Comparison of ENCODE assay signal across 8 cellular contexts in the genomic region with DNA sequence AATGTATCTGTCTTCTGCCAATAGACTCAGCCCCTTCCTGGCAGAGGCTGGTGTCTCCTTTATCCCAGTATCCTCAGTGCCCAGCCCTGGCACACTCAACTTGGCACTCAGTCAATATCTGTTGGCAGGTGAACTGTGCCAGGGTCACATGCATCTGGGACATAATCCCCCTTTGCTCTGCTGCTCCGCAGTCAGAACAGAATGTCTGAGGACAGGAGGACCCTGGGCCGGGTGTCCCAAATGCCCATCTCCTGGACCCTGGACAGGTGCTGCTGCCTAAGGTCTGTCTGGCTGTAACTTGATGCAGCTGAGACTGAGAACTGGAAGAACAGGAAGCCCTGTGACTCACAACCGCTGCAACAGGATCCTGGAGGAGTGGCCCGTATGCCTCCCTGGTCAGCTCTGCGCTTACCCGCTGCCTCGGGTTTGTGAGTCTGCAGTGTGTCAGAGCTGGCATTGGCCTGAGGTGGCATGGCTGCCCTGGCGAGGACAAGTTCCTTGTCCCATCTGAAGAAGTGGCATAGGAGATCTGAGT. TPM values are rescaled to one million over a fixed set of nuclear protein-coding genes. Genes with fewer than 3 reads are reported as not detected.
DNase-seq lines count a peak whose midpoint lies in the region; ATAC-seq and TF ChIP-seq lines count a peak whose summit lies in the region.

No MANE protein-coding gene starts in this region.

- H3K4me3 ChIP-seq in fibroblast of mammary gland (ENCODE audit: control insufficient read depth, low read depth, low read length) = no peak overlapping the region

- no peak for TF ChIP-seq CTCF in fibroblast of mammary gland (conservative IDR thresholded peaks at IDR 0.05; ENCODE audit: control insufficient read depth, insufficient read depth, low read depth, low read length)

- DNase-seq in DMS153 treated with DMSO at 0.1 percent for 48 hours (lab: John Stamatoyannopoulos, UW; ENCODE audit: unreplicated experiment) = peak; percentile 80
- peak; percentile 18 to 82 for DNase-seq in NCI-H2081 (lab: John Stamatoyannopoulos, UW)
- DNase-seq in activated CD4-positive, alpha-beta T cell treated with anti-CD3 and anti-CD28 coated beads, Interleukin-2, amount 50 U/mL, for 4 hours = peak; percentile 21 to 22
- peak; percentile 94 for DNase-seq in fibroblast of mammary gland (ENCODE audit: low read depth)
- peak; percentile 46 for DNase-seq in occipital lobe (lab: John Stamatoyannopoulos, UW)

- ATAC-seq in HG03025 (IDR thresholded peaks at IDR 0.05; ENCODE audit: low FRiP score, unreplicated experiment) = no peak
- ATAC-seq in GM21526 (IDR thresholded peaks at IDR 0.05; ENCODE audit: low FRiP score, unreplicated experiment) = no peak
- ATAC-seq in GM21360 (IDR thresholded peaks at IDR 0.05; ENCODE audit: unreplicated experiment) = no peak

RNA-seq across cellular contexts. Expression of gene HK2, which starts 11.4 kb away (rescaled TPM):
- total RNA-seq in occipital lobe = 5.3 TPM

Comparison
In these comparisons a context has a peak if more than half of its experiments do, and no peak if none do; other contexts are left out.
1. DNase-seq: peak in every context shown above with its lines; median percentile 94 in fibroblast of mammary gland; 80 in DMS153 treated with DMSO at 0.1 percent for 48 hours; 50 in NCI-H2081; 46 in occipital lobe; 22 in activated CD4-positive, alpha-beta T cell treated with anti-CD3 and anti-CD28 coated beads, Interleukin-2, amount 50 U/mL, for 4 hours.